Comparison of ENCODE assay signal across 8 cellular contexts in genomic region chr14:22955702-22956575, GRCh38. TPM values are rescaled to one million over a fixed set of nuclear protein-coding genes. Genes with fewer than 3 reads are reported as not detected.
DNase-seq lines count a peak whose midpoint lies in the region; ATAC-seq and TF ChIP-seq lines count a peak whose summit lies in the region.

No MANE protein-coding gene starts in this region.

- peaks cover 7 to 18% (median 15%) of the 10 kb centered on the region in 3 donors for H3K4me1 Mint-ChIP-seq in T-cell

- no peaks in the 10 kb centered on the region for H3K9me3 Mint-ChIP-seq in T-cell

- peak overlapping the region; percentile 91 to 93 for H3K27ac Mint-ChIP-seq in T-cell

- CTCF ChIA-PET in T-cell (lab: Charles Lee): interaction anchor here in 1 of 2 donors (0.6 to 3.2 kb wide), 7 partner anchors 26 to 298 kb away, joined by 3 to 11 read pairs (median 5); partner anchors contain the start of genes AJUBA, PRMT5 and RBM23

- intact Hi-C loops in prostate gland (cut with DNase I) (no loop called here), sciatic nerve (cut with DNase I) (no loop called here)

- 8% methylated on average over 19 of the region's 19 CpGs for WGBS in prostate gland

- POLR2A ChIA-PET in T-cell (lab: Charles Lee): interaction anchor here (0.5 to 1.6 kb wide), 8 partner anchors 8 to 402 kb away, joined by 3 to 12 read pairs (median 4); partner anchors contain the start of gene RBM23 (in 1 of the 2)

- H3K4me3 ChIP-seq in GM06990 (replicated peaks; ENCODE audit: low read depth, low read length): peak overlapping the region; percentile 66
- H3K4me3 ChIP-seq in fibroblast of mammary gland (ENCODE audit: control insufficient read depth, low read depth, low read length): peak overlapping the region; percentile 74
- H3K4me3 ChIP-seq in prostate gland: peak overlapping the region; percentile 59 to 60

- ATAC-seq in T-cell (replicated peaks in 1 of 4) (no peak), sciatic nerve (no peak), HG03280 (IDR thresholded peaks at IDR 0.05; ENCODE audit: unreplicated experiment) (no peak)

- DNase-seq in GM06990 (ENCODE audit: extremely low read depth, insufficient read length) (no peak), T-cell (no peak), fibroblast of mammary gland (ENCODE audit: low read depth) (no peak), prostate gland (ENCODE audit: low spot score) (no peak), sciatic nerve (ENCODE audit: low spot score) (no peak), DMS153 (lab: John Stamatoyannopoulos, UW) (no peak), NCI-H82 treated with DMSO at 0.1 percent for 48 hours (lab: John Stamatoyannopoulos, UW; ENCODE audit: unreplicated experiment) (no peak)

- no peaks in the 10 kb centered on the region for H3K36me3 ChIP-seq in GM06990 (ENCODE audit: control insufficient read depth, insufficient read depth, low read length)
- H3K36me3 ChIP-seq in prostate gland: no peaks in the 10 kb centered on the region

- peak overlapping the region; percentile 95 to 96 for H3K27ac ChIP-seq in prostate gland

- peaks cover 8% of the 10 kb centered on the region for H3K36me3 Mint-ChIP-seq in T-cell

- TF ChIP-seq CTCF in GM06990 (IDR thresholded peaks at IDR 0.05; ENCODE audit: insufficient read depth, low read length, poor library complexity, severe bottlenecking) (no peak), fibroblast of mammary gland (conservative IDR thresholded peaks at IDR 0.05; ENCODE audit: control insufficient read depth, insufficient read depth, low read depth, low read length) (no peak), prostate gland (IDR thresholded peaks at IDR 0.05) (no peak)

- no peaks in the 10 kb centered on the region for H3K27me3 Mint-ChIP-seq in T-cell

- no peaks in the 10 kb centered on the region for H3K9me3 ChIP-seq in prostate gland

- TF ChIP-seq POLR2A in prostate gland (IDR thresholded peaks at IDR 0.05): no peak

- H3K27me3 ChIP-seq in GM06990 (replicated peaks; ENCODE audit: control insufficient read depth, insufficient read depth, low read length): no peaks in the 10 kb centered on the region
- H3K27me3 ChIP-seq in prostate gland (replicated peaks; ENCODE audit: insufficient read depth): no peaks in the 10 kb centered on the region

- peak overlapping the region; percentile 88 to 91 (median 91) for H3K4me3 Mint-ChIP-seq in T-cell

- H3K4me1 ChIP-seq in prostate gland (replicated peaks): no peaks in the 10 kb centered on the region

RNA-seq across cellular contexts. Expression of gene HAUS4, which starts 1.0 kb away (rescaled TPM):
- total RNA-seq in T-cell (10 to 100 TPM; 19.2 to 37.1 (median 23.8) TPM), prostate gland (10 to 100 TPM; 39.8 to 53.3 TPM), sciatic nerve (39.9 TPM)

RNA-seq across cellular contexts. Expression of gene AJUBA, which starts 26.4 kb away (rescaled TPM):
- total RNA-seq in T-cell (1 to 10 TPM; 1.8 to 3.1 (median 2.4) TPM), prostate gland (10 to 100 TPM; 21.0 to 27.9 TPM), sciatic nerve (24.8 TPM)

RNA-seq across cellular contexts. Expression of gene PRMT5, which starts 26.8 kb away (rescaled TPM):
- total RNA-seq in T-cell (10 to 100 TPM; 17.7 to 45.3 (median 37.5) TPM), prostate gland (10 to 100 TPM; 65.0 to 71.0 TPM), sciatic nerve (44.6 TPM)

RNA-seq across cellular contexts. Expression of gene RBM23, which starts 37.0 kb away (rescaled TPM):
- 100 to 1,000 TPM in 1 of 5 donors, 10 to 100 TPM in 4; 88.7 to 102 (median 94.7) TPM for total RNA-seq in T-cell
- total RNA-seq in prostate gland: 100 to 1,000 TPM; 170 to 463 TPM
- 87.3 TPM for total RNA-seq in sciatic nerve

RNA-seq across cellular contexts. Expression of gene C14orf93, which starts 54.0 kb away (rescaled TPM):
- total RNA-seq in T-cell (10 to 100 TPM; 10.8 to 13.7 (median 12.4) TPM), prostate gland (10 to 100 TPM; 15.1 to 17.6 TPM), sciatic nerve (8.1 TPM)
